In the genomic region with DNA sequence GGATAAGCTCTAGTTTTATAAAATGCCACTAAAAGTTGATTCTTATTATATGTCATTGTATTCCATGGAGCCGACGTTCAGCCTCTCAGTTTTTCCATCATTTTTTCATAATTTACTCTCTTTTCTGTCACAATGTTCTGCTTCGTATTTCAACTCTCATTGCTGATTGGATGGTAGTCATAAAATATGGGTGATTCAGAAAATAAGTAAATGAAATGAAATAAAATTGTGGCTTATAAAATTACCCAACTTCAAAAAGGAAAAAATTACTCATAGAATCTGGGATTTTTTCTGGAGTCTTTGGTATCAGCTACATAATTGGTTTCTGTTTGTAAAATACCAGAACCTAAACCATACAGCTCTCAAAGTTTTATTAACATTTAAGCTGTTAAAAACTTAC, we compare ENCODE assay signal across 19 cellular contexts.
"Had no signal": no experiment of that assay in that cellular context is flagged by ENCODE, and none has a peak within 500 bp of the region (broad histone marks: within the 10 kb centered on the region; RNA-seq: fewer than 3 reads in every experiment).

No MANE protein-coding gene starts in this region.

- H3K4me3 Mint-ChIP-seq: activated CD4-positive, alpha-beta memory T cell treated with anti-CD3 and anti-CD28 coated beads, Interleukin-2, amount 10 ng/mL, durations not matched to agents 7 days and 5 days; activated naive CD4-positive, alpha-beta T cell treated with anti-CD3 and anti-CD28 coated beads, Interleukin-2, amount 10 ng/mL, durations not matched to agents 7 days and 5 days; central memory CD8-positive, alpha-beta T cell; immature natural killer cell; natural killer cell treated with Interleukin-12 subunit alpha and Interleukin-12 subunit beta and Interleukin-15 and Interleukin-18, amount 100 ng/mL, for 72 hours; stimulated activated effector memory CD8-positive, alpha-beta T cell treated with anti-CD3 and anti-CD28 coated beads, Interleukin-12 subunit alpha, Interleukin-12 subunit beta, amount 100 ng/mL, for 72 hours had no signal

- H3K4me3 ChIP-seq: coronary artery, gastrocnemius medialis, heart left ventricle, transverse colon, vagina had no signal

- DNase-seq: activated CD4-positive, alpha-beta memory T cell treated with anti-CD3 and anti-CD28 coated beads, Interleukin-2, amount 10 ng/mL, durations not matched to agents 7 days and 5 days; activated CD4-positive, alpha-beta T cell treated with anti-CD3 and anti-CD28 coated beads for 1 hour; activated naive CD4-positive, alpha-beta T cell treated with anti-CD3 and anti-CD28 coated beads, Interleukin-2, amount 10 ng/mL, durations not matched to agents 7 days and 5 days; anterior cingulate cortex; brain microvascular endothelial cell; effector CD4-positive, alpha-beta T cell; gastrocnemius medialis; heart left ventricle; immature natural killer cell; mesendoderm; posterior cingulate gyrus; retina; T-helper 1 cell; transverse colon had no signal

- ATAC-seq: gastrocnemius medialis; heart left ventricle; natural killer cell treated with Interleukin-12 subunit alpha and Interleukin-12 subunit beta and Interleukin-15 and Interleukin-18, amount 100 ng/mL, for 72 hours; stimulated activated effector memory CD8-positive, alpha-beta T cell treated with anti-CD3 and anti-CD28 coated beads, Interleukin-12 subunit alpha, Interleukin-12 subunit beta, amount 100 ng/mL, for 72 hours had no signal

- H3K9me3 Mint-ChIP-seq: activated CD4-positive, alpha-beta memory T cell treated with anti-CD3 and anti-CD28 coated beads, Interleukin-2, amount 10 ng/mL, durations not matched to agents 7 days and 5 days; central memory CD8-positive, alpha-beta T cell; immature natural killer cell; natural killer cell treated with Interleukin-12 subunit alpha and Interleukin-12 subunit beta and Interleukin-15 and Interleukin-18, amount 100 ng/mL, for 72 hours; stimulated activated effector memory CD8-positive, alpha-beta T cell treated with anti-CD3 and anti-CD28 coated beads, Interleukin-12 subunit alpha, Interleukin-12 subunit beta, amount 100 ng/mL, for 72 hours had no signal

- H3K27ac Mint-ChIP-seq: activated CD4-positive, alpha-beta memory T cell treated with anti-CD3 and anti-CD28 coated beads, Interleukin-2, amount 10 ng/mL, durations not matched to agents 7 days and 5 days; activated naive CD4-positive, alpha-beta T cell treated with anti-CD3 and anti-CD28 coated beads, Interleukin-2, amount 10 ng/mL, durations not matched to agents 7 days and 5 days; immature natural killer cell; natural killer cell treated with Interleukin-12 subunit alpha and Interleukin-12 subunit beta and Interleukin-15 and Interleukin-18, amount 100 ng/mL, for 72 hours; stimulated activated effector memory CD8-positive, alpha-beta T cell treated with anti-CD3 and anti-CD28 coated beads, Interleukin-12 subunit alpha, Interleukin-12 subunit beta, amount 100 ng/mL, for 72 hours had no signal

- H3K27me3 Mint-ChIP-seq: activated CD4-positive, alpha-beta memory T cell treated with anti-CD3 and anti-CD28 coated beads, Interleukin-2, amount 10 ng/mL, durations not matched to agents 7 days and 5 days; activated naive CD4-positive, alpha-beta T cell treated with anti-CD3 and anti-CD28 coated beads, Interleukin-2, amount 10 ng/mL, durations not matched to agents 7 days and 5 days; central memory CD8-positive, alpha-beta T cell; natural killer cell treated with Interleukin-12 subunit alpha and Interleukin-12 subunit beta and Interleukin-15 and Interleukin-18, amount 100 ng/mL, for 72 hours had no signal

- H3K36me3 Mint-ChIP-seq: natural killer cell treated with Interleukin-12 subunit alpha and Interleukin-12 subunit beta and Interleukin-15 and Interleukin-18, amount 100 ng/mL, for 72 hours had no signal
